ENCODE assay signal across 35 cellular contexts in the genomic region with DNA sequence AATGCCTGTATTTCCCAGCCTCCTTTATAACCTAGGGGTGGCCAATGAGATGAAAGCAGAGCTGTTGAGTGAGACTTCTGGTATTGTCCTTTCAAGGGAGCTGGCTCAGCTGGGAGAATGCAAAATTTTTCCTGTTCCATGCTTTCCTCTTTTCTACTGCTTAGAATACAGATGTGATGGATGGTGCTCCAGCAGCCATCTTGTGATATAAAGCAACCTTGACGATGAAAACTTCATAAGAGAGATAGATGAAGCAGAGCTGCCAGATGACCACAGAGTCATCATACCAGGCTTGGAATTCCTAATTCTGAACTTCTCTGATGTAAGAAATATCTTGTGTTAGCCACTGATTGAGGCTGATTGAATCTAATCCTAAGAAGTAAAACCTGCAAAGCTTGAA.
"Had no signal": no experiment of that assay in that cellular context is flagged by ENCODE, and none has a peak within 500 bp of the region (broad histone marks: within the 10 kb centered on the region; RNA-seq: fewer than 3 reads in every experiment).

No MANE protein-coding gene starts in this region.

- DNase-seq: Karpas-422, Kasumi-1, MG63, MM.1S, MV-4-11, NCI-H1048, NCI-H1092, NCI-H1092 treated with DMSO at 0.1 percent for 48 hours, NCI-H1105, NCI-H1105 treated with DMSO at 0.1 percent for 48 hours, NCI-H1417, NCI-H1417 treated with DMSO at 0.1 percent for 48 hours, NCI-H1436, NCI-H1436 treated with DMSO at 0.1 percent for 48 hours, NCI-H146, NCI-H1694, NCI-H1694 treated with DMSO at 0.1 percent for 48 hours, NCI-H187, NCI-H187 treated with DMSO at 0.1 percent for 48 hours, NCI-H1930, NCI-H2029, NCI-H2029 treated with DMSO at 0.1 percent for 48 hours, NCI-H2081, NCI-H2081 treated with DMSO at 0.1 percent for 48 hours, NCI-H2107, NCI-H2171, NCI-H2171 treated with DMSO at 0.1 percent for 48 hours, NCI-H2227 treated with DMSO at 0.1 percent for 48 hours, NCI-H226, NCI-H345, NCI-H446, NCI-H446 treated with DMSO at 0.1 percent for 48 hours, NCI-H510A, NCI-H510A treated with DMSO at 0.1 percent for 48 hours, NCI-H524 had no signal

- H3K27me3 ChIP-seq: MG63 had no signal

- H3K4me3 ChIP-seq: MG63 had no signal

- H3K36me3 ChIP-seq: MG63 had no signal

- H3K9me3 ChIP-seq: MG63 had no signal
